ENCODE assay signal across 27 cellular contexts in the genomic region with DNA sequence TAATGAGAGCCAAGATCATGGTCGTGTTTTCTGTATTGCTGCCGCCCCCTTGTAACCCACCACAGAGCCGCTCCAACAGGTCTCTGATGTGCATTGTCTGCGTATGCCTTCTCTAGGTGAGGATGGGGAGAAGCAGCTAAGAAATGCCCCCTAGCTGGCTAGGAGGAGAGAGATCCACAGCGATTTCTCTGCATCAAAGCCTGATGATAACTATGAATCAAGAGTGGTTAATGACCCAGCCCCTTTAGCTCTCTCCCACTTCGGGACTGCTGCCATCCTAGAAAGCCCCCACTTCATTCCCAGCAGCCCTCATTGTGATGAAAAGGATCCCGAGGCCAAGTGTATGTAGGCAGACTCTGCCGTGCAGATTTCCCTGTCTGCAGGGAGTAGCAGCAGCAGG. TPM values are rescaled to one million over a fixed set of nuclear protein-coding genes. Genes with fewer than 3 reads are reported as not detected.
DNase-seq lines count a peak whose midpoint lies in the region; ATAC-seq, FAIRE-seq and TF ChIP-seq lines count a peak whose summit lies in the region.
"Had no signal": no experiment of that assay in that cellular context is flagged by ENCODE, and none has a peak within 500 bp of the region (broad histone marks: within the 10 kb centered on the region; RNA-seq: fewer than 3 reads in every experiment).

No MANE protein-coding gene starts in this region.

- H3K36me3 ChIP-seq in H1 (ENCODE audit: control insufficient read depth in 2 of 4, insufficient read depth in 4 of 4, low read length in 3 of 4) = peaks cover 0 to 4% (median 0%) of the 10 kb centered on the region in 4 experiments; a peak in 1 of 8 replicates
- H3K36me3 ChIP-seq in naive thymus-derived CD4-positive, alpha-beta T cell (ENCODE audit: control insufficient read depth in 2 of 3, insufficient read depth in 3 of 3, low read length in 3 of 3) = no peaks in the 10 kb centered on the region
- H3K36me3 ChIP-seq: brain microvascular endothelial cell, heart right ventricle, left ventricle myocardium inferior, right atrium auricular region had no signal

- no peak overlapping the region for H3K56ac ChIP-seq in H1 (replicated peaks; ENCODE audit: insufficient read length, low read depth, low read length)

- H4K8ac ChIP-seq in H1 (ENCODE audit: extremely low read depth, insufficient read depth, low read length) = no peak overlapping the region

- no peak for TF ChIP-seq EP300 in H1 (IDR thresholded peaks at IDR 0.05; ENCODE audit: borderline replicate concordance in 1 of 2, low read depth in 2 of 2, low read length in 2 of 2)

- H2BK5ac ChIP-seq in H1 (ENCODE audit: low read depth, low read length) = no peak overlapping the region; the same call in 1 of the 2 replicates

- H3K9ac ChIP-seq in H1 (replicated peaks in 1 of 4; ENCODE audit: extremely low read depth in 1 of 4, low read depth in 3 of 4, low read length in 3 of 4) = no peak overlapping the region

- H3K36me3 Mint-ChIP-seq in natural killer cell = no peaks in the 10 kb centered on the region
- H3K36me3 Mint-ChIP-seq in natural killer cell treated with Interleukin-12 subunit alpha and Interleukin-12 subunit beta and Interleukin-15 and Interleukin-18, amount 100 ng/mL, for 72 hours = no peaks in the 10 kb centered on the region
- peaks cover 0 to 33% (median 0%) of the 10 kb centered on the region in 5 donors for H3K36me3 Mint-ChIP-seq in naive thymus-derived CD4-positive, alpha-beta T cell
- H3K36me3 Mint-ChIP-seq: activated naive CD8-positive, alpha-beta T cell; CD8-positive, alpha-beta memory T cell had no signal

- H3K23me2 ChIP-seq in H1 (ENCODE audit: low read depth, low read length) = peaks cover 13% of the 10 kb centered on the region; the same call in 1 of the 2 replicates

- H3K4me3 ChIP-seq in H1 (ENCODE audit: extremely low read depth in 1 of 4, insufficient read depth in 2 of 4, low read depth in 3 of 4, low read length in 4 of 4) = peak overlapping the region in 3 of 4 experiments; percentile 25 to 67 (median 34); a peak in 5 of 8 replicates
- H3K4me3 ChIP-seq in naive thymus-derived CD4-positive, alpha-beta T cell (ENCODE audit: low read length) = no peak overlapping the region
- H3K4me3 ChIP-seq: heart right ventricle, right atrium auricular region had no signal

- POLR2A ChIA-PET in H1 (lab: Charles Lee; ENCODE audit: partially characterized antibody) = interaction anchor here (0.8 to 1.3 kb wide), 3 partner anchors 41 to 665 kb away, joined by 3 read pairs; no protein-coding TSS in a partner anchor
- POLR2A ChIA-PET in naive thymus-derived CD4-positive, alpha-beta T cell (lab: Charles Lee) = no interaction called here

- no peak for TF ChIP-seq RAD21 in H1 (IDR thresholded peaks at IDR 0.05 in 1 of 2, conservative IDR thresholded peaks at IDR 0.05 in 1 of 2; ENCODE audit: low read depth in 2 of 2, low read length in 2 of 2)

- no peak overlapping the region for H3K27ac Mint-ChIP-seq in natural killer cell
- H3K27ac Mint-ChIP-seq in natural killer cell treated with Interleukin-12 subunit alpha and Interleukin-12 subunit beta and Interleukin-15 and Interleukin-18, amount 100 ng/mL, for 72 hours = no peak overlapping the region
- H3K27ac Mint-ChIP-seq in naive thymus-derived CD4-positive, alpha-beta T cell = no peak overlapping the region
- H3K27ac Mint-ChIP-seq: activated naive CD8-positive, alpha-beta T cell had no signal

- TF ChIP-seq CTCF in natural killer cell (IDR thresholded peaks at IDR 0.05) (no peak), H1 (IDR thresholded peaks at IDR 0.05; ENCODE audit: control extremely low read depth in 1 of 3, insufficient read depth in 1 of 3, low read depth in 1 of 3, low read length in 3 of 3) (no peak)

- intact Hi-C loops in natural killer cell (cut with micrococcal nuclease) = no loop called here
- intact Hi-C loops in naive thymus-derived CD4-positive, alpha-beta T cell (cut with micrococcal nuclease) = no loop called here

- H2BK12ac ChIP-seq in H1 (ENCODE audit: low read depth, low read length) = no peak overlapping the region

- no peak overlapping the region for H2BK120ac ChIP-seq in H1 (replicated peaks; ENCODE audit: low read depth, low read length)

- no peak overlapping the region for H3K14ac ChIP-seq in H1 (ENCODE audit: insufficient read length)

- H4K20me1 ChIP-seq in H1 (replicated peaks in 1 of 2; ENCODE audit: control insufficient read depth in 1 of 2, insufficient read depth in 2 of 2, low read length in 2 of 2) = peaks cover 2 to 5% of the 10 kb centered on the region in 2 experiments

- peak overlapping the region; percentile 74 to 98 for H3K4me2 ChIP-seq in H1 (ENCODE audit: insufficient read depth in 1 of 2, low read depth in 2 of 2, low read length in 2 of 2)

- H3K27me3 Mint-ChIP-seq in natural killer cell (ENCODE audit: low read depth in 2 of 2) = peaks cover 67% of the 10 kb centered on the region in 2 donors
- H3K27me3 Mint-ChIP-seq in natural killer cell treated with Interleukin-12 subunit alpha and Interleukin-12 subunit beta and Interleukin-15 and Interleukin-18, amount 100 ng/mL, for 72 hours = peaks cover 44 to 65% of the 10 kb centered on the region in 2 donors
- H3K27me3 Mint-ChIP-seq in naive thymus-derived CD4-positive, alpha-beta T cell = peaks cover 56 to 88% (median 66%) of the 10 kb centered on the region in 5 donors

- H3K4me1 Mint-ChIP-seq in natural killer cell = peaks cover 44 to 50% of the 10 kb centered on the region in 2 donors
- H3K4me1 Mint-ChIP-seq in natural killer cell treated with Interleukin-12 subunit alpha and Interleukin-12 subunit beta and Interleukin-15 and Interleukin-18, amount 100 ng/mL, for 72 hours (ENCODE audit: low read depth in 2 of 2) = peaks cover 16 to 31% of the 10 kb centered on the region in 2 donors
- H3K4me1 Mint-ChIP-seq in naive thymus-derived CD4-positive, alpha-beta T cell = peaks cover 12 to 48% (median 19%) of the 10 kb centered on the region in 7 donors

- H3K9me3 ChIP-seq in H1 (ENCODE audit: insufficient read depth in 2 of 2, low read depth in 1 of 2, low read length in 1 of 2) = no peaks in the 10 kb centered on the region; a peak in 1 of 4 replicates
- no peaks in the 10 kb centered on the region for H3K9me3 ChIP-seq in naive thymus-derived CD4-positive, alpha-beta T cell (ENCODE audit: control insufficient read depth in 2 of 3, low read length in 3 of 3)
- H3K9me3 ChIP-seq: BE2C, heart right ventricle, left ventricle myocardium inferior, right atrium auricular region had no signal

- 11% methylated on average over 8 of the region's 8 CpGs; no CpG with 5 or more reads in 1 of the 2 experiments for WGBS in H1 (ENCODE audit: extremely low coverage in 1 of 2, insufficient coverage in 1 of 2, insufficient read length in 1 of 2, insufficient replicate concordance in 2 of 2, low coverage in 1 of 2, low lambda C conversion rate in 2 of 2, missing lambda C conversion rate in 1 of 2), 2 experiments

- H4K91ac ChIP-seq in H1 (replicated peaks; ENCODE audit: insufficient read length, low read length) = no peak overlapping the region

- H3K79me1 ChIP-seq in H1 (ENCODE audit: low read depth, low read length) = no peaks in the 10 kb centered on the region

- H2AFZ ChIP-seq in H1 (ENCODE audit: low read length) = no peak overlapping the region

- no peak overlapping the region for H3K23ac ChIP-seq in H1 (ENCODE audit: insufficient read length)

- peak overlapping the region; percentile 34; the same call in 1 of the 2 replicates for H3K18ac ChIP-seq in H1 (ENCODE audit: extremely low read depth, low read length)

- H3K4ac ChIP-seq in H1 (replicated peaks; ENCODE audit: insufficient read length, low read depth, low read length) = no peak overlapping the region

- H2BK15ac ChIP-seq in H1 (ENCODE audit: low read length) = no peak overlapping the region

- H2AK5ac ChIP-seq in H1 (ENCODE audit: low read depth, low read length) = no peak overlapping the region

- H3K4me3 Mint-ChIP-seq in natural killer cell = peak overlapping the region; percentile 54
- H3K4me3 Mint-ChIP-seq in natural killer cell treated with Interleukin-12 subunit alpha and Interleukin-12 subunit beta and Interleukin-15 and Interleukin-18, amount 100 ng/mL, for 72 hours = no peak overlapping the region
- peak overlapping the region in 6 of 10 donors; percentile 0 to 91 (median 40) for H3K4me3 Mint-ChIP-seq in naive thymus-derived CD4-positive, alpha-beta T cell
- H3K4me3 Mint-ChIP-seq: CD8-positive, alpha-beta memory T cell had no signal

- no peak for FAIRE-seq in H1 (lab: Jason Lieb, UNC)
- FAIRE-seq: G401.6 had no signal

- H2BK20ac ChIP-seq in H1 (ENCODE audit: low read length) = no peak overlapping the region

- peaks cover 56 to 77% (median 67%) of the 10 kb centered on the region in 4 experiments for H3K27me3 ChIP-seq in H1 (replicated peaks in 1 of 4; ENCODE audit: control insufficient read depth in 3 of 4, extremely low read depth in 1 of 4, insufficient read depth in 3 of 4, low read length in 3 of 4)
- peaks cover 2 to 14% of the 10 kb centered on the region in 2 donors for H3K27me3 ChIP-seq in naive thymus-derived CD4-positive, alpha-beta T cell (ENCODE audit: control insufficient read depth in 2 of 2, insufficient read depth in 2 of 2, low read length in 2 of 2)
- H3K27me3 ChIP-seq: BE2C, right atrium auricular region had no signal

- no peak for ATAC-seq in natural killer cell
- ATAC-seq in natural killer cell treated with Interleukin-12 subunit alpha and Interleukin-12 subunit beta and Interleukin-15 and Interleukin-18, amount 100 ng/mL, for 72 hours = no peak
- ATAC-seq in naive thymus-derived CD4-positive, alpha-beta T cell = no peak
- no peak for ATAC-seq in stimulated activated naive CD8-positive, alpha-beta T cell treated with anti-CD3 and anti-CD28 coated beads, Interleukin-15, Interleukin-2, amounts not matched to agents 100 U/mL and 50 U/mL, for 24 hours
- ATAC-seq: heart right ventricle had no signal

- no peaks in the 10 kb centered on the region for H3K79me2 ChIP-seq in H1 (ENCODE audit: control insufficient read depth in 1 of 2, insufficient read depth in 2 of 2, low read length in 2 of 2)

- H3K9me3 Mint-ChIP-seq in natural killer cell = no peaks in the 10 kb centered on the region
- no peaks in the 10 kb centered on the region for H3K9me3 Mint-ChIP-seq in natural killer cell treated with Interleukin-12 subunit alpha and Interleukin-12 subunit beta and Interleukin-15 and Interleukin-18, amount 100 ng/mL, for 72 hours
- no peaks in the 10 kb centered on the region for H3K9me3 Mint-ChIP-seq in naive thymus-derived CD4-positive, alpha-beta T cell

- CTCF ChIA-PET in H1 (lab: Charles Lee; ENCODE audit: partially characterized antibody) = interaction anchor here (1.0 to 2.7 kb wide), 11 partner anchors 8 to 714 kb away, joined by 3 to 15 read pairs (median 4); no protein-coding TSS in a partner anchor
- CTCF ChIA-PET in naive thymus-derived CD4-positive, alpha-beta T cell (lab: Charles Lee) = no interaction called here

- H3K27ac ChIP-seq in H1 (ENCODE audit: low read depth, low read length) = no peak overlapping the region
- H3K27ac ChIP-seq in naive thymus-derived CD4-positive, alpha-beta T cell (ENCODE audit: low read depth, low read length) = no peak overlapping the region
- H3K27ac ChIP-seq: brain microvascular endothelial cell, heart right ventricle, left ventricle myocardium inferior, right atrium auricular region had no signal

- no peak for TF ChIP-seq POLR2A in H1 (IDR thresholded peaks at IDR 0.05; ENCODE audit: control extremely low read depth in 1 of 2, low read depth in 2 of 2, low read length in 2 of 2)

- peaks cover 12 to 46% (median 25%) of the 10 kb centered on the region in 4 experiments for H3K4me1 ChIP-seq in H1 (replicated peaks in 1 of 4; ENCODE audit: control insufficient read depth in 3 of 4, insufficient read depth in 4 of 4, low read length in 3 of 4)
- H3K4me1 ChIP-seq in naive thymus-derived CD4-positive, alpha-beta T cell (ENCODE audit: control insufficient read depth in 2 of 2, insufficient read depth in 2 of 2, low read length in 2 of 2) = peaks cover 0 to 5% of the 10 kb centered on the region in 2 donors
- H3K4me1 ChIP-seq: BE2C had no signal

- DNase-seq in natural killer cell (no peak), H1 (ENCODE audit: low read depth in 1 of 2, low spot score in 2 of 2) (no peak), kidney tubule cell (ENCODE audit: low spot score) (no peak), ureter (ENCODE audit: low spot score) (no peak), HT-29 (ENCODE audit: low spot score) (no peak)
- no peak for DNase-seq in natural killer cell treated with Interleukin-12 subunit alpha and Interleukin-12 subunit beta and Interleukin-15 and Interleukin-18, amount 100 ng/mL, for 72 hours (ENCODE audit: low spot score)
- no peak for DNase-seq in naive thymus-derived CD4-positive, alpha-beta T cell
- DNase-seq in stimulated activated naive CD8-positive, alpha-beta T cell treated with anti-CD3 and anti-CD28 coated beads, Interleukin-15, Interleukin-2, amounts not matched to agents 100 U/mL and 50 U/mL, for 24 hours = no peak
- DNase-seq: ACHN; activated CD4-positive, alpha-beta T cell treated with anti-CD3 and anti-CD28 coated beads for 48 hours; BE2C; brain microvascular endothelial cell; CD8-positive, alpha-beta memory T cell; erythroblast; GOT3; heart right ventricle; left ventricle myocardium inferior; NCI-H1105; NCI-H1930; NCI-H526; Right ventricle myocardium superior; stimulated activated CD4-positive, alpha-beta T cell treated with anti-CD3 and anti-CD28 coated beads, Interleukin-2, amount 100 ng/mL, for 24 hours; trophoblast cell had no signal

- H4K5ac ChIP-seq in H1 (ENCODE audit: insufficient read length, low read depth, low read length) = no peak overlapping the region

RNA-seq across cellular contexts. Expression of a gene that starts 3.0 kb away (rescaled TPM):
- total RNA-seq in natural killer cell (10 to 100 TPM in 2 of 3 donors, 1 to 10 TPM in 1; 5.1 to 15.3 (median 10.9) TPM), ureter (7.6 TPM)
- total RNA-seq in natural killer cell treated with Interleukin-12 subunit alpha and Interleukin-12 subunit beta and Interleukin-15 and Interleukin-18, amount 100 ng/mL, for 72 hours = under 1 TPM; 0.14 to 0.21 TPM
- 0.76 and 1.8 TPM in 2 replicates for total RNA-seq in H1 (2021; fragmentation: NEBNext Ultra II Directional; extraction: Animal tissue kit (Norgen Biotek cat#: 25700))
- 0.44 and 0.79 TPM in 2 replicates for polyA plus RNA-seq in H1 (2011; rRNA removed)
- polyA plus RNA-seq in H1 (2011; cell fraction: cytosol; rRNA removed) = 0.40 TPM
- polyA plus RNA-seq in H1 (2011; cell fraction: nucleus; rRNA removed) = 0.88 TPM
- polyA plus RNA-seq in H1 (2012, experiment 1 of 2) = 0.51 to 1.1 TPM (median 0.55 TPM) in 4 replicates
- 0.26 TPM for polyA plus RNA-seq in H1 (2012, experiment 2 of 2)
- 0.69 TPM for polyA plus RNA-seq in H1 (2013, experiment 1 of 2)
- 0.63 TPM for polyA plus RNA-seq in H1 (2013, experiment 2 of 2)
- 2.0 and 2.7 TPM in 2 replicates for polyA minus RNA-seq in H1 (2011; rRNA and poly(A)+ RNA removed)
- polyA minus RNA-seq in H1 (2011; cell fraction: cytosol; rRNA and poly(A)+ RNA removed) = 1.0 TPM
- 1.6 TPM for polyA minus RNA-seq in H1 (2011; cell fraction: nucleus; rRNA and poly(A)+ RNA removed)
- total RNA-seq in naive thymus-derived CD4-positive, alpha-beta T cell = 10 to 100 TPM in 1 of 5 experiments, 1 to 10 TPM in 2, under 1 TPM in 2; 0.05 to 31.6 (median 3.3) TPM
- polyA plus RNA-seq in naive thymus-derived CD4-positive, alpha-beta T cell = 1 to 10 TPM in 1 of 2 donors, under 1 TPM in 1; 0.24 to 1.1 TPM
- total RNA-seq in HT-29 (2014; rRNA removed; shearing (Covaris generic)) = not detected in 2 replicates
- total RNA-seq: fibroblast of villous mesenchyme had no signal
